In the genomic region with DNA sequence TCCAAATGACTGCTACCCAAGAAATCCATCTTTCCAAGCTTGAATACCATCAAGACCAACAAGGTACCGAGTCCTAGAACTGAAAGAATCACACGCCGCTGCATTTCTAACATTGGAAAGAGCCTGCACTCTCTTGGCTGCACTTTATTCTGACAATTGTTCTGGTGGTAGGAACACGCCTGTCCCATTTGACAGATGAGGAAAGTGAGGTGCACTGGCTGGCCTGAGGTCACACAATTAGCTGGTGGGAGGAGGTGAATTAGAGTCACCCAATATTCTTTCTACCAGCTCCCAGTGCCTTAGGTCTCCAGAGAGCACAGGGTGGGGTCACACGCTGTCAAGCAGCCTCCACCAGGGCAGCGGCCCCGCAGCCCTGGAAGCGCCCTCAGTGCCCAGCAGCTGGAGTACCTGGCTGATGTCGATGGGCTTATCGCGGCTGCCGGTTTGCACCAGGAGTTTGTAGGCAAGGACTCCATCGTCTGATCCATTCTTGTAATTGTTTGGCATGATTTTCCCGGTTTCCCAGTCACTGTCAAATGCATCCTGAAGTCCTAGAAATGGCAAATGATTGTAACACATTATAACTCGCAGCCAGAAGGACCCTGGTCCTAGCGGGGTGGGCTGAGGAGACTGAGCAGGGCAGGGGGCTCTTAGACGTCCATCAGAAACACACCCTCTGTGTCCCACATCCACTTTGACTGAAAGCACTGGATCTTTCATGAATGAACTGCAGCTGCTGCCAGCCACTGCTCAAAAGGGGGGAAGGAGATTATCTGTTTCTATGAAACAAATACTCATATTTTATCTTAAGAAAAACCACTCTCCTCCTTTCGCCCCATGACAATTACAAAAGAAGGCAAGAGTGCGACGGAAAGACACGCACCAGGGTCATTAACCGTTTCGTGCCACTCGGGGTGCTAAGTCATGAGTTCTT, we compare ENCODE assay signal across 8 cellular contexts. TPM values are rescaled to one million over a fixed set of nuclear protein-coding genes. Genes with fewer than 3 reads are reported as not detected.
DNase-seq lines count a peak whose midpoint lies in the region; ATAC-seq and TF ChIP-seq lines count a peak whose summit lies in the region.

No MANE protein-coding gene starts in this region.

- H3K27ac Mint-ChIP-seq in WTC11 = 0 out of 2 replicates have a peak overlapping the region, but pooled peaks have one; percentile 70

- no peaks in the 10 kb centered on the region for H3K27me3 ChIP-seq in iPS-20b (ENCODE audit: insufficient read depth, low read length)
- H3K27me3 ChIP-seq in suprapubic skin = no peaks in the 10 kb centered on the region

- POLR2A ChIA-PET in WTC11 (lab: Charles Lee) = no interaction called here

- no peak for TF ChIP-seq POLR2A in suprapubic skin (IDR thresholded peaks at IDR 0.05)

- ATAC-seq in WTC11 = no peak

- H3K4me1 ChIP-seq in iPS-20b (ENCODE audit: insufficient read depth, low read length) (peaks cover 10% of the 10 kb centered on the region), suprapubic skin (peaks cover 20% of the 10 kb centered on the region)

- WGBS in suprapubic skin = 65% methylated on average over 24 of the region's 24 CpGs

- no peak for TF ChIP-seq EP300 in suprapubic skin (IDR thresholded peaks at IDR 0.05)

- peaks cover 76% of the 10 kb centered on the region for H3K36me3 Mint-ChIP-seq in WTC11

- H3K27ac ChIP-seq in iPS-20b (ENCODE audit: low read length) = no peak overlapping the region
- peak overlapping the region; percentile 26 for H3K27ac ChIP-seq in suprapubic skin

- DNase-seq in activated T-cell treated with anti-CD3 and anti-CD28 coated beads for 48 hours (ENCODE audit: low read depth) (peak; percentile 12), WTC11 (ENCODE audit: low spot score) (no peak), suprapubic skin (ENCODE audit: low spot score in 2 of 2) (no peak), DMS 273 treated with DMSO at 0.1 percent for 48 hours (lab: John Stamatoyannopoulos, UW) (no peak), NCI-H1417 (lab: John Stamatoyannopoulos, UW) (no peak), NCI-H2227 (lab: John Stamatoyannopoulos, UW; ENCODE audit: unreplicated experiment) (no peak)
- DNase-seq in activated T-cell treated with anti-CD3 and anti-CD28 coated beads, Interleukin-2, amount 50 U/mL, for 48 hours = no peak

- H3K9me3 ChIP-seq in iPS-20b (ENCODE audit: insufficient read depth, low read depth, low read length) (no peaks in the 10 kb centered on the region), suprapubic skin (no peaks in the 10 kb centered on the region)

- TF ChIP-seq CTCF in WTC11 (IDR thresholded peaks at IDR 0.05) = no peak
- TF ChIP-seq CTCF in suprapubic skin (IDR thresholded peaks at IDR 0.05) = no peak

- H3K9ac ChIP-seq in iPS-20b (ENCODE audit: low read depth, low read length) = peak overlapping the region; percentile 39; the same call in 1 of the 2 replicates

- no peaks in the 10 kb centered on the region for H3K27me3 Mint-ChIP-seq in WTC11 (ENCODE audit: low read depth)

- CTCF ChIA-PET in WTC11 (lab: Charles Lee) = interaction anchor here (0.8 to 1.3 kb wide), 3 partner anchors 13 to 82 kb away, joined by 3 to 5 read pairs (median 5); no protein-coding TSS in a partner anchor

- no peak overlapping the region for H3K4me3 Mint-ChIP-seq in WTC11

- peaks cover 82% of the 10 kb centered on the region for H3K36me3 ChIP-seq in iPS-20b (ENCODE audit: insufficient read depth, low read depth, low read length)
- peaks cover 46% of the 10 kb centered on the region for H3K36me3 ChIP-seq in suprapubic skin

- H3K4me3 ChIP-seq in iPS-20b (ENCODE audit: low read length) = no peak overlapping the region; the same call in 1 of the 2 replicates
- peak overlapping the region; percentile 43 for H3K4me3 ChIP-seq in suprapubic skin

- peaks cover 36% of the 10 kb centered on the region for H3K4me1 Mint-ChIP-seq in WTC11

- no peaks in the 10 kb centered on the region for H3K9me3 Mint-ChIP-seq in WTC11

TF ChIP-seq in WTC11, 78 proteins besides CTCF, POLR2A, EP300 and RAD21 (continues in another document):
- TF ChIP-seq, protein P1, sequence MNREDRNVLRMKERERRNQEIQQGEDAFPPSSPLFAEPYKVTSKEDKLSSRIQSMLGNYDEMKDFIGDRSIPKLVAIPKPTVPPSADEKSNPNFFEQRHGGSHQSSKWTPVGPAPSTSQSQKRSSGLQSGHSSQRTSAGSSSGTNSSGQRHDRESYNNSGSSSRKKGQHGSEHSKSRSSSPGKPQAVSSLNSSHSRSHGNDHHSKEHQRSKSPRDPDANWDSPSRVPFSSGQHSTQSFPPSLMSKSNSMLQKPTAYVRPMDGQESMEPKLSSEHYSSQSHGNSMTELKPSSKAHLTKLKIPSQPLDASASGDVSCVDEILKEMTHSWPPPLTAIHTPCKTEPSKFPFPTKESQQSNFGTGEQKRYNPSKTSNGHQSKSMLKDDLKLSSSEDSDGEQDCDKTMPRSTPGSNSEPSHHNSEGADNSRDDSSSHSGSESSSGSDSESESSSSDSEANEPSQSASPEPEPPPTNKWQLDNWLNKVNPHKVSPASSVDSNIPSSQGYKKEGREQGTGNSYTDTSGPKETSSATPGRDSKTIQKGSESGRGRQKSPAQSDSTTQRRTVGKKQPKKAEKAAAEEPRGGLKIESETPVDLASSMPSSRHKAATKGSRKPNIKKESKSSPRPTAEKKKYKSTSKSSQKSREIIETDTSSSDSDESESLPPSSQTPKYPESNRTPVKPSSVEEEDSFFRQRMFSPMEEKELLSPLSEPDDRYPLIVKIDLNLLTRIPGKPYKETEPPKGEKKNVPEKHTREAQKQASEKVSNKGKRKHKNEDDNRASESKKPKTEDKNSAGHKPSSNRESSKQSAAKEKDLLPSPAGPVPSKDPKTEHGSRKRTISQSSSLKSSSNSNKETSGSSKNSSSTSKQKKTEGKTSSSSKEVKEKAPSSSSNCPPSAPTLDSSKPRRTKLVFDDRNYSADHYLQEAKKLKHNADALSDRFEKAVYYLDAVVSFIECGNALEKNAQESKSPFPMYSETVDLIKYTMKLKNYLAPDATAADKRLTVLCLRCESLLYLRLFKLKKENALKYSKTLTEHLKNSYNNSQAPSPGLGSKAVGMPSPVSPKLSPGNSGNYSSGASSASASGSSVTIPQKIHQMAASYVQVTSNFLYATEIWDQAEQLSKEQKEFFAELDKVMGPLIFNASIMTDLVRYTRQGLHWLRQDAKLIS (CRISPR knock-in tag; IDR thresholded peaks at IDR 0.05; ENCODE audit: borderline replicate concordance) = no peak
- TF ChIP-seq, protein P2, sequence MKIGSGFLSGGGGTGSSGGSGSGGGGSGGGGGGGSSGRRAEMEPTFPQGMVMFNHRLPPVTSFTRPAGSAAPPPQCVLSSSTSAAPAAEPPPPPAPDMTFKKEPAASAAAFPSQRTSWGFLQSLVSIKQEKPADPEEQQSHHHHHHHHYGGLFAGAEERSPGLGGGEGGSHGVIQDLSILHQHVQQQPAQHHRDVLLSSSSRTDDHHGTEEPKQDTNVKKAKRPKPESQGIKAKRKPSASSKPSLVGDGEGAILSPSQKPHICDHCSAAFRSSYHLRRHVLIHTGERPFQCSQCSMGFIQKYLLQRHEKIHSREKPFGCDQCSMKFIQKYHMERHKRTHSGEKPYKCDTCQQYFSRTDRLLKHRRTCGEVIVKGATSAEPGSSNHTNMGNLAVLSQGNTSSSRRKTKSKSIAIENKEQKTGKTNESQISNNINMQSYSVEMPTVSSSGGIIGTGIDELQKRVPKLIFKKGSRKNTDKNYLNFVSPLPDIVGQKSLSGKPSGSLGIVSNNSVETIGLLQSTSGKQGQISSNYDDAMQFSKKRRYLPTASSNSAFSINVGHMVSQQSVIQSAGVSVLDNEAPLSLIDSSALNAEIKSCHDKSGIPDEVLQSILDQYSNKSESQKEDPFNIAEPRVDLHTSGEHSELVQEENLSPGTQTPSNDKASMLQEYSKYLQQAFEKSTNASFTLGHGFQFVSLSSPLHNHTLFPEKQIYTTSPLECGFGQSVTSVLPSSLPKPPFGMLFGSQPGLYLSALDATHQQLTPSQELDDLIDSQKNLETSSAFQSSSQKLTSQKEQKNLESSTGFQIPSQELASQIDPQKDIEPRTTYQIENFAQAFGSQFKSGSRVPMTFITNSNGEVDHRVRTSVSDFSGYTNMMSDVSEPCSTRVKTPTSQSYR (CRISPR knock-in tag; IDR thresholded peaks at IDR 0.05) = no peak
- no peak for TF ChIP-seq ZNF396 (CRISPR knock-in tag; IDR thresholded peaks at IDR 0.05; ENCODE audit: borderline replicate concordance)
- TF ChIP-seq, protein P3, sequence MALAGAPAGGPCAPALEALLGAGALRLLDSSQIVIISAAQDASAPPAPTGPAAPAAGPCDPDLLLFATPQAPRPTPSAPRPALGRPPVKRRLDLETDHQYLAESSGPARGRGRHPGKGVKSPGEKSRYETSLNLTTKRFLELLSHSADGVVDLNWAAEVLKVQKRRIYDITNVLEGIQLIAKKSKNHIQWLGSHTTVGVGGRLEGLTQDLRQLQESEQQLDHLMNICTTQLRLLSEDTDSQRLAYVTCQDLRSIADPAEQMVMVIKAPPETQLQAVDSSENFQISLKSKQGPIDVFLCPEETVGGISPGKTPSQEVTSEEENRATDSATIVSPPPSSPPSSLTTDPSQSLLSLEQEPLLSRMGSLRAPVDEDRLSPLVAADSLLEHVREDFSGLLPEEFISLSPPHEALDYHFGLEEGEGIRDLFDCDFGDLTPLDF (CRISPR knock-in tag; IDR thresholded peaks at IDR 0.05) = no peak
- TF ChIP-seq, protein P4, sequence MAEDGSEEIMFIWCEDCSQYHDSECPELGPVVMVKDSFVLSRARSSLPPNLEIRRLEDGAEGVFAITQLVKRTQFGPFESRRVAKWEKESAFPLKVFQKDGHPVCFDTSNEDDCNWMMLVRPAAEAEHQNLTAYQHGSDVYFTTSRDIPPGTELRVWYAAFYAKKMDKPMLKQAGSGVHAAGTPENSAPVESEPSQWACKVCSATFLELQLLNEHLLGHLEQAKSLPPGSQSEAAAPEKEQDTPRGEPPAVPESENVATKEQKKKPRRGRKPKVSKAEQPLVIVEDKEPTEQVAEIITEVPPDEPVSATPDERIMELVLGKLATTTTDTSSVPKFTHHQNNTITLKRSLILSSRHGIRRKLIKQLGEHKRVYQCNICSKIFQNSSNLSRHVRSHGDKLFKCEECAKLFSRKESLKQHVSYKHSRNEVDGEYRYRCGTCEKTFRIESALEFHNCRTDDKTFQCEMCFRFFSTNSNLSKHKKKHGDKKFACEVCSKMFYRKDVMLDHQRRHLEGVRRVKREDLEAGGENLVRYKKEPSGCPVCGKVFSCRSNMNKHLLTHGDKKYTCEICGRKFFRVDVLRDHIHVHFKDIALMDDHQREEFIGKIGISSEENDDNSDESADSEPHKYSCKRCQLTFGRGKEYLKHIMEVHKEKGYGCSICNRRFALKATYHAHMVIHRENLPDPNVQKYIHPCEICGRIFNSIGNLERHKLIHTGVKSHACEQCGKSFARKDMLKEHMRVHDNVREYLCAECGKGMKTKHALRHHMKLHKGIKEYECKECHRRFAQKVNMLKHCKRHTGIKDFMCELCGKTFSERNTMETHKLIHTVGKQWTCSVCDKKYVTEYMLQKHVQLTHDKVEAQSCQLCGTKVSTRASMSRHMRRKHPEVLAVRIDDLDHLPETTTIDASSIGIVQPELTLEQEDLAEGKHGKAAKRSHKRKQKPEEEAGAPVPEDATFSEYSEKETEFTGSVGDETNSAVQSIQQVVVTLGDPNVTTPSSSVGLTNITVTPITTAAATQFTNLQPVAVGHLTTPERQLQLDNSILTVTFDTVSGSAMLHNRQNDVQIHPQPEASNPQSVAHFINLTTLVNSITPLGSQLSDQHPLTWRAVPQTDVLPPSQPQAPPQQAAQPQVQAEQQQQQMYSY (CRISPR knock-in tag; IDR thresholded peaks at IDR 0.05) = no peak

RNA-seq across cellular contexts. Expression of a gene that starts 55.1 kb away (rescaled TPM):
- total RNA-seq in WTC11 (2021) (27.9 to 38.0 TPM (median 30.9 TPM) in 3 replicates), suprapubic skin (10 to 100 TPM in 3 of 4 donors, 1 to 10 TPM in 1; 9.9 to 59.0 (median 27.9) TPM)
